22 cellular contexts compared by ENCODE assay signal in the genomic region with DNA sequence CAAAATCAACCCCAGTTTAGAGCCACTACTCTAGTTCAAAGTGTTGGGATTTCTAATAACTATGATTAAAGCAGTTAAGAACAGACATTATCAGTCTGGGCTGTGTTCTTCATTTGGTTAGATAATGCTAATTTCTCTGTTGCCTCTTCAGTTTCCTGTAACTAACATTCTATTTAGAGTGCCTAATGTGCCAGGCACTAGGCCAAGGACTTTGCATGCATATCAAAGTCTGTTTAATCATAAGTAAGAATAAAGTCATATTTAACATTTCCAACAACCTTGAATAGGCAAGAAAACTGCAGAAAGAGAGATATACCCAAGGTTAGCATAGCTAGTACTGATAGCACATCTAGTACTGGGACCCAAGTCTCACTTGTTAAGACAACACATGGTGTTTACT.
"Had no signal": no experiment of that assay in that cellular context is flagged by ENCODE, and none has a peak within 500 bp of the region (broad histone marks: within the 10 kb centered on the region; RNA-seq: fewer than 3 reads in every experiment).

No MANE protein-coding gene starts in this region.

- H3K27ac ChIP-seq: hepatocyte, left ventricle myocardium inferior, ovary, right atrium auricular region, right lobe of liver, stomach, suprapubic skin, tibial nerve, uterus had no signal

- H2AFZ ChIP-seq: hepatocyte had no signal

- H3K4me1 ChIP-seq: right lobe of liver, suprapubic skin, tibial nerve, uterus had no signal

- H3K4me3 ChIP-seq: hepatocyte, left ventricle myocardium inferior, lung, mucosa of descending colon, ovary, right atrium auricular region, right lobe of liver, smooth muscle cell, stomach, suprapubic skin, tibial nerve, uterus had no signal

- H3K27ac Mint-ChIP-seq: natural killer cell treated with Interleukin-12 subunit alpha and Interleukin-12 subunit beta and Interleukin-15 and Interleukin-18, amount 100 ng/mL, for 72 hours; stimulated activated naive B cell treated with anti-CD40 and anti-IgM and Interleukin-4, amounts not matched to agents 10 μg/mL and 1 μg/mL and 100 μg/mL, for 72 hours; type B pancreatic cell had no signal

- DNase-seq: islet precursor cell; left ventricle myocardium inferior; midbrain; mucosa of descending colon; naive thymus-derived CD4-positive, alpha-beta T cell; ovary; right lobe of liver; stimulated activated CD4-positive, alpha-beta T cell treated with anti-CD3 and anti-CD28 coated beads, Interleukin-1b, Interleukin-23, amount 100 ng/mL, for 48 hours; stimulated activated CD4-positive, alpha-beta T cell treated with anti-CD3 and anti-CD28 coated beads, Interleukin-2, amount 100 ng/mL, for 48 hours; stimulated activated naive B cell treated with anti-CD40 and anti-IgM and Interleukin-4, amounts not matched to agents 10 μg/mL and 1 μg/mL and 100 μg/mL, for 72 hours; stimulated activated naive CD8-positive, alpha-beta T cell treated with anti-CD3 and anti-CD28 coated beads, Interleukin-15, Interleukin-2, amounts not matched to agents 100 U/mL and 50 U/mL, for 24 hours; stomach; uterus had no signal

- H3K4me2 ChIP-seq: hepatocyte, smooth muscle cell had no signal

- H3K27me3 ChIP-seq: hepatocyte, ovary, right atrium auricular region, right lobe of liver, stomach, suprapubic skin, tibial nerve, uterus had no signal

- H3K4me3 Mint-ChIP-seq: naive thymus-derived CD4-positive, alpha-beta T cell; natural killer cell treated with Interleukin-12 subunit alpha and Interleukin-12 subunit beta and Interleukin-15 and Interleukin-18, amount 100 ng/mL, for 72 hours; stimulated activated naive B cell treated with anti-CD40 and anti-IgM and Interleukin-4, amounts not matched to agents 10 μg/mL and 1 μg/mL and 100 μg/mL, for 72 hours; type B pancreatic cell had no signal

- H3K9me3 Mint-ChIP-seq: naive thymus-derived CD4-positive, alpha-beta T cell; natural killer cell treated with Interleukin-12 subunit alpha and Interleukin-12 subunit beta and Interleukin-15 and Interleukin-18, amount 100 ng/mL, for 72 hours; stimulated activated naive B cell treated with anti-CD40 and anti-IgM and Interleukin-4, amounts not matched to agents 10 μg/mL and 1 μg/mL and 100 μg/mL, for 72 hours; type B pancreatic cell had no signal

- H3K36me3 ChIP-seq: ovary, uterus had no signal

- H3K9me3 ChIP-seq: left ventricle myocardium inferior, mucosa of descending colon, ovary, right atrium auricular region, right lobe of liver, stomach, suprapubic skin, tibial nerve, uterus had no signal

- H3K27me3 Mint-ChIP-seq: naive thymus-derived CD4-positive, alpha-beta T cell; natural killer cell treated with Interleukin-12 subunit alpha and Interleukin-12 subunit beta and Interleukin-15 and Interleukin-18, amount 100 ng/mL, for 72 hours; progenitor cell of endocrine pancreas; stimulated activated naive B cell treated with anti-CD40 and anti-IgM and Interleukin-4, amounts not matched to agents 10 μg/mL and 1 μg/mL and 100 μg/mL, for 72 hours; type B pancreatic cell had no signal
